In genomic region chr19:54172764-54173699, GRCh38 we compare ENCODE assay signal across 8 cellular contexts. TPM values are rescaled to one million over a fixed set of nuclear protein-coding genes. Genes with fewer than 3 reads are reported as not detected.
DNase-seq lines count a peak whose midpoint lies in the region; ATAC-seq and TF ChIP-seq lines count a peak whose summit lies in the region.

Gene TMC4, minus strand, starts transcription at chr19:54173160. Its CDS starts 43 bp downstream, at chr19:54173117.

- no peaks in the 10 kb centered on the region for H4K20me1 ChIP-seq in H9 (ENCODE audit: control insufficient read depth, insufficient read depth, insufficient read length)

- H3K56ac ChIP-seq in H9 (ENCODE audit: insufficient read length, low read depth, low read length), result no peak within 1 kb of the TSS

- H3K9me3 ChIP-seq in H9 (ENCODE audit: control insufficient read depth, low read depth, low read length) (no peaks in the 10 kb centered on the region), gastrocnemius medialis (no peaks in the 10 kb centered on the region)

- no peak for TF ChIP-seq POLR2A in gastrocnemius medialis (IDR thresholded peaks at IDR 0.05)

- no peak within 1 kb of the TSS for H4K91ac ChIP-seq in H9 (ENCODE audit: insufficient read length, low read depth, low read length)

- H3K4me3 Mint-ChIP-seq in H9, result peak within 1 kb of the TSS; percentile 72 to 74

- H3K27ac Mint-ChIP-seq in H9, result peak within 1 kb of the TSS in 2 of 3 experiments; percentile 88 to 93; a peak in 4 of 7 replicates

- H3K14ac ChIP-seq in H9 (ENCODE audit: insufficient read depth, low read length), result peak within 1 kb of the TSS; percentile 51; the same call in 1 of the 2 replicates

- TF ChIP-seq CTCF in H9 (conservative IDR thresholded peaks at IDR 0.05) (peak; percentile 67), gastrocnemius medialis (IDR thresholded peaks at IDR 0.05 in 4 of 5, conservative IDR thresholded peaks at IDR 0.05 in 1 of 5) (no peak)

- no peaks in the 10 kb centered on the region for H3K79me2 ChIP-seq in H9 (ENCODE audit: insufficient read depth, low read length)

- DNase-seq in H9, result peak; percentile 96
- peak; percentile 76 for DNase-seq in NCI-H748 treated with DMSO at 0.1 percent for 48 hours (lab: John Stamatoyannopoulos, UW)
- DNase-seq in germinal center (ENCODE audit: low spot score), result peak; percentile 54
- no peak for DNase-seq in gastrocnemius medialis
- DNase-seq in putamen (ENCODE audit: low spot score), result no peak
- DNase-seq in NK-92 treated with Interleukin-12 subunit alpha and Interleukin-12 subunit beta, amount 100 ng/mL, for 24 hours (lab: John Stamatoyannopoulos, UW), result no peak
- no peak for DNase-seq in NCI-H524 (lab: John Stamatoyannopoulos, UW)
- no peak for DNase-seq in activated CD4-positive, CD25-positive, alpha-beta regulatory T cell treated with anti-CD3 and anti-CD28 coated beads, Interleukin-2, amount 50 U/mL, for 72 hours

- no peak within 1 kb of the TSS for H2BK15ac ChIP-seq in H9 (ENCODE audit: low read depth, low read length)

- intact Hi-C loops in gastrocnemius medialis (cut with DNase I; ENCODE audit: low total_unique reads), result no loop called here

- H3K4ac ChIP-seq in H9 (ENCODE audit: low read depth, low read length), result no peak within 1 kb of the TSS

- peaks cover 13 to 27% of the 10 kb centered on the region in 2 experiments for H3K4me1 Mint-ChIP-seq in H9

- H3K4me1 ChIP-seq in H9 (ENCODE audit: insufficient read depth, low read length), result no peaks in the 10 kb centered on the region
- peaks cover 0 to 4% of the 10 kb centered on the region in 2 donors for H3K4me1 ChIP-seq in gastrocnemius medialis

- no peak within 1 kb of the TSS for H2BK5ac ChIP-seq in H9 (ENCODE audit: insufficient read length, low read length)

- no peaks in the 10 kb centered on the region for H3K36me3 ChIP-seq in gastrocnemius medialis

- in situ Hi-C loops in gastrocnemius medialis (cut with MboI; ENCODE audit: low sequenced_read_pairs in 4 of 4), result no loop called here

- H2BK20ac ChIP-seq in H9 (ENCODE audit: low read depth, low read length, poor library complexity, severe bottlenecking), result no peak within 1 kb of the TSS

- no peak within 1 kb of the TSS for H4K8ac ChIP-seq in H9 (replicated peaks; ENCODE audit: insufficient read length, low read depth, low read length)

- H3K4me3 ChIP-seq in gastrocnemius medialis, result peak within 1 kb of the TSS in 2 of 4 donors; percentile 17 to 22

- peaks cover 4% of the 10 kb centered on the region for H3K23me2 ChIP-seq in H9 (ENCODE audit: insufficient read length, low read depth, low read length, poor library complexity, severe bottlenecking)

- H3K27ac ChIP-seq in H9 (ENCODE audit: insufficient read length, low read depth, low read length), result no peak within 1 kb of the TSS
- H3K27ac ChIP-seq in gastrocnemius medialis, result peak within 1 kb of the TSS; percentile 37 to 69 (median 54)

- no CpG with 5 or more reads among the region's 24 CpGs for WGBS in H9 (ENCODE audit: extremely low coverage, insufficient read length, low lambda C conversion rate)

- no peak within 1 kb of the TSS for H2BK12ac ChIP-seq in H9 (ENCODE audit: insufficient read length, low read depth, low read length)

- no peak within 1 kb of the TSS for H4K5ac ChIP-seq in H9 (ENCODE audit: insufficient read length, low read depth, low read length)

- no peak within 1 kb of the TSS for H2AFZ ChIP-seq in H9 (ENCODE audit: low read length)

- H3K27me3 Mint-ChIP-seq in H9 (ENCODE audit: low read depth), result no peaks in the 10 kb centered on the region; the same call in 1 of the 2 replicates

- H3K9me3 Mint-ChIP-seq in H9, result no peaks in the 10 kb centered on the region

- H2AK5ac ChIP-seq in H9 (ENCODE audit: insufficient read length, low read length), result no peak within 1 kb of the TSS

- ATAC-seq in gastrocnemius medialis, result peak; percentile 48 to 61

- H3K27me3 ChIP-seq in H9 (ENCODE audit: insufficient read depth, low read length), result no peaks in the 10 kb centered on the region
- H3K27me3 ChIP-seq in gastrocnemius medialis, result peaks cover 4 to 18% (median 11%) of the 10 kb centered on the region in 3 donors

- no peak within 1 kb of the TSS for H3K23ac ChIP-seq in H9 (ENCODE audit: insufficient read length, low read depth, low read length)

- H3K18ac ChIP-seq in H9 (ENCODE audit: insufficient read length, low read depth, low read length), result no peak within 1 kb of the TSS

- H3K79me1 ChIP-seq in H9 (ENCODE audit: insufficient read depth, low read depth, low read length, poor library complexity, severe bottlenecking), result no peaks in the 10 kb centered on the region

- H3K9ac ChIP-seq in H9 (ENCODE audit: extremely low read depth, insufficient read length, low read length), result no peak within 1 kb of the TSS

- H3T11ph ChIP-seq in H9 (ENCODE audit: low read length), result no peak within 1 kb of the TSS

- peak within 1 kb of the TSS; percentile 55 for H3K4me2 ChIP-seq in H9 (ENCODE audit: insufficient read depth, insufficient read length, low read length)

- H3K36me3 Mint-ChIP-seq in H9 (ENCODE audit: insufficient read depth in 1 of 3, low read depth in 3 of 3), result peaks cover 9 to 12% (median 11%) of the 10 kb centered on the region in 3 experiments; a peak in 6 of 7 replicates

- no peak within 1 kb of the TSS for H2BK120ac ChIP-seq in H9 (ENCODE audit: low read depth, low read length, poor library complexity, severe bottlenecking)

RNA-seq across cellular contexts. Expression of gene TMC4, which starts in this region (rescaled TPM):
- total RNA-seq in H9 (2021) (12.2 and 12.7 TPM in 2 replicates), gastrocnemius medialis (1 to 10 TPM in 1 of 4 donors, under 1 TPM in 1, not detected in 2; 0.87 to 1.6 TPM)

Comparison
In these comparisons a context has a peak if more than half of its experiments do, and no peak if none do; other contexts are left out.
1. DNase-seq: peak in H9 (single experiment), NCI-H748 treated with DMSO at 0.1 percent for 48 hours (single experiment) and germinal center (single experiment); none in gastrocnemius medialis (0 of 2), putamen (single experiment), NK-92 treated with Interleukin-12 subunit alpha and Interleukin-12 subunit beta, amount 100 ng/mL, for 24 hours (single experiment), NCI-H524 (0 of 2) and activated CD4-positive, CD25-positive, alpha-beta regulatory T cell treated with anti-CD3 and anti-CD28 coated beads, Interleukin-2, amount 50 U/mL, for 72 hours (single experiment).